Comparison of ENCODE assay signal across 9 cellular contexts in the genomic region with DNA sequence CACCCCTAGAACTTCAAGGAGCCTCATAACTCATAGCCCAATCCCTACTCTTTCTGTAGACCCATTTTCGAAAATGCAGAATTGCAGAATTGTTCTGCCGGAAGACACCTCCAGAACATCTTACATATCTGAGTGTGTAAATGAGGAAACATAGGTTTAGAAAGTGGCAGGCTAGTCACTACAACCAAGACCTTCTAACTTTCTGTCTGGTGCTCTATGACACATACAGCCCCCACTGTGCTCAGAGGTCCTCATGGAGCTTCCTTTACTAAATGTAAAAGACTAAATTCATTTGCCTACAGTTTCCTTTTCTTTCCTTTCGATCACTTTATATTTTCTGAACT.
DNase-seq lines count a peak whose midpoint lies in the region; ATAC-seq, FAIRE-seq and TF ChIP-seq lines count a peak whose summit lies in the region.
"Had no signal": no experiment of that assay in that cellular context is flagged by ENCODE, and none has a peak within 500 bp of the region (broad histone marks: within the 10 kb centered on the region; RNA-seq: fewer than 3 reads in every experiment).

No MANE protein-coding gene starts in this region.

- no peaks in the 10 kb centered on the region for H3K9me3 ChIP-seq in WERI-Rb-1 (ENCODE audit: severe bottlenecking)

- H3K27me3 Mint-ChIP-seq in memory B cell = peaks cover 2% of the 10 kb centered on the region

- ATAC-seq in GM19023 (IDR thresholded peaks at IDR 0.05; ENCODE audit: unreplicated experiment) (peak; percentile 81), GM21737 (IDR thresholded peaks at IDR 0.05; ENCODE audit: unreplicated experiment) (peak; percentile 81), HG03159 (IDR thresholded peaks at IDR 0.05; ENCODE audit: unreplicated experiment) (peak; percentile 89), memory B cell (ENCODE audit: low read depth) (peak; percentile 65)

- no peak overlapping the region for H3K27ac ChIP-seq in WERI-Rb-1

- no peaks in the 10 kb centered on the region for H3K36me3 ChIP-seq in WERI-Rb-1

- intact Hi-C loops in posterior cingulate gyrus (cut with DNase I) = no loop called here

- no peaks in the 10 kb centered on the region for H3K36me3 Mint-ChIP-seq in memory B cell

- no peak overlapping the region for H3K4me3 Mint-ChIP-seq in memory B cell

- no peak for DNase-seq in memory B cell (ENCODE audit: low spot score in 2 of 2)
- no peak for DNase-seq in GM19239 (ENCODE audit: insufficient read length, low spot score)
- DNase-seq in WERI-Rb-1 = no peak
- no peak for DNase-seq in activated CD4-positive, alpha-beta T cell treated with anti-CD3 and anti-CD28 coated beads for 48 hours
- no peak for DNase-seq in posterior cingulate gyrus
- DNase-seq: NCI-H1417 had no signal

- TF ChIP-seq CTCF in WERI-Rb-1 (IDR thresholded peaks at IDR 0.05; ENCODE audit: low read depth, low read length) = no peak

- no peaks in the 10 kb centered on the region for H3K27me3 ChIP-seq in WERI-Rb-1 (ENCODE audit: insufficient read depth, low read depth, severe bottlenecking)

- no peak overlapping the region for H3K4me3 ChIP-seq in WERI-Rb-1 (ENCODE audit: low read depth, low read length)

- no peak overlapping the region for H3K27ac Mint-ChIP-seq in memory B cell

- FAIRE-seq in GM19239 (lab: Jason Lieb, UNC) = no peak

- H3K4me1 Mint-ChIP-seq in memory B cell = peaks cover 9% of the 10 kb centered on the region

- H3K9me3 Mint-ChIP-seq in memory B cell = no peaks in the 10 kb centered on the region
